Comparison of ENCODE assay signal across 10 cellular contexts in the genomic region with DNA sequence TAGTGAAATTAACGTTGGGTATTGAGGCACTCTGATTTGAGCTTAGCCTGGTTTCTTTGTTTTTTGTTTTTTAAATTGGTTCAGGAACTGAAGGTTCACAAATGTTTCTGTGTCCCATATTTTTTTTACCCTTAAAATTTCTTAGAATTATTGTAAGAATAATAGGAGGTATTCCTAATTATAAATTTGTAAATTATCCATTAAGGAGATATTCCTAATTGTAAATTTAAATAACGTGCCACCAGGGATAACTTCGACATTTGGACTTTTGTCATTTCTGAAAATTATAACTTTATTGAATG. TPM values are rescaled to one million over a fixed set of nuclear protein-coding genes. Genes with fewer than 3 reads are reported as not detected.
A peak's percentile ranks its signal among the peaks of the same experiment; 100 is the strongest.
DNase-seq lines count a peak whose midpoint lies in the region; ATAC-seq, FAIRE-seq and TF ChIP-seq lines count a peak whose summit lies in the region.
"Had no signal": no experiment of that assay in that cellular context is flagged by ENCODE, and none has a peak within 500 bp of the region (broad histone marks: within the 10 kb centered on the region; RNA-seq: fewer than 3 reads in every experiment).

No MANE protein-coding gene starts in this region.

- H3K4me1 ChIP-seq in naive thymus-derived CD4-positive, alpha-beta T cell (ENCODE audit: control insufficient read depth in 2 of 2, insufficient read depth in 2 of 2, low read length in 2 of 2), result peaks cover 0 to 4% of the 10 kb centered on the region in 2 donors

- no peak overlapping the region for H3K27ac Mint-ChIP-seq in stimulated activated naive CD8-positive, alpha-beta T cell treated with anti-CD3 and anti-CD28 coated beads, Interleukin-15, Interleukin-2, amounts not matched to agents 100 ng/mL and 50 ng/mL, for 24 hours
- H3K27ac Mint-ChIP-seq in effector memory CD8-positive, alpha-beta T cell, result no peak overlapping the region
- H3K27ac Mint-ChIP-seq in naive thymus-derived CD4-positive, alpha-beta T cell, result peak overlapping the region in 3 of 9 donors; percentile 56 to 72 (median 68)
- H3K27ac Mint-ChIP-seq: stimulated activated memory B cell treated with anti-CD40 and anti-IgM and Interleukin-4, amounts not matched to agents 10 μg/mL and 1 μg/mL and 100 μg/mL, for 72 hours had no signal

- no peaks in the 10 kb centered on the region for H3K36me3 Mint-ChIP-seq in stimulated activated naive CD8-positive, alpha-beta T cell treated with anti-CD3 and anti-CD28 coated beads, Interleukin-15, Interleukin-2, amounts not matched to agents 100 ng/mL and 50 ng/mL, for 24 hours (ENCODE audit: low read depth)
- peaks cover 12% of the 10 kb centered on the region for H3K36me3 Mint-ChIP-seq in effector memory CD8-positive, alpha-beta T cell (ENCODE audit: insufficient read depth)
- H3K36me3 Mint-ChIP-seq in naive thymus-derived CD4-positive, alpha-beta T cell, result no peaks in the 10 kb centered on the region
- H3K36me3 Mint-ChIP-seq: stimulated activated memory B cell treated with anti-CD40 and anti-IgM and Interleukin-4, amounts not matched to agents 10 μg/mL and 1 μg/mL and 100 μg/mL, for 72 hours had no signal

- ATAC-seq in stimulated activated naive CD8-positive, alpha-beta T cell treated with anti-CD3 and anti-CD28 coated beads, Interleukin-15, Interleukin-2, amounts not matched to agents 100 U/mL and 50 U/mL, for 24 hours, result no peak
- ATAC-seq in effector memory CD8-positive, alpha-beta T cell (replicated peaks), result no peak
- ATAC-seq in naive thymus-derived CD4-positive, alpha-beta T cell, result no peak
- no peak for ATAC-seq in HG02571 (IDR thresholded peaks at IDR 0.05; ENCODE audit: unreplicated experiment)
- no peak for ATAC-seq in GM18505 (IDR thresholded peaks at IDR 0.05; ENCODE audit: unreplicated experiment)
- ATAC-seq: activated CD4-positive, CD25-positive, alpha-beta regulatory T cell treated with anti-CD3 and anti-CD28 coated beads, Interleukin-2, amount 50 U/mL, for 24 hours had no signal

- CTCF ChIA-PET in naive thymus-derived CD4-positive, alpha-beta T cell (lab: Charles Lee), result no interaction called here

- peaks cover 48% of the 10 kb centered on the region for H3K27me3 Mint-ChIP-seq in stimulated activated naive CD8-positive, alpha-beta T cell treated with anti-CD3 and anti-CD28 coated beads, Interleukin-15, Interleukin-2, amounts not matched to agents 100 ng/mL and 50 ng/mL, for 24 hours
- peaks cover 23 to 26% of the 10 kb centered on the region in 2 donors for H3K27me3 Mint-ChIP-seq in effector memory CD8-positive, alpha-beta T cell
- H3K27me3 Mint-ChIP-seq in naive thymus-derived CD4-positive, alpha-beta T cell, result peaks cover 0 to 52% (median 0%) of the 10 kb centered on the region in 5 donors

- H3K9me3 ChIP-seq in naive thymus-derived CD4-positive, alpha-beta T cell (ENCODE audit: control insufficient read depth in 2 of 3, low read length in 3 of 3), result no peaks in the 10 kb centered on the region

- intact Hi-C loops in naive thymus-derived CD4-positive, alpha-beta T cell (cut with micrococcal nuclease), result loop anchor here in 1 of 2 donors (10.0 kb wide), 1 partner anchor 305 kb away; no protein-coding TSS in a partner anchor

- peaks cover 0 to 4% of the 10 kb centered on the region in 2 donors for H3K27me3 ChIP-seq in naive thymus-derived CD4-positive, alpha-beta T cell (ENCODE audit: control insufficient read depth in 2 of 2, insufficient read depth in 2 of 2, low read length in 2 of 2)

- peak overlapping the region; percentile 68 for H3K4me3 Mint-ChIP-seq in stimulated activated naive CD8-positive, alpha-beta T cell treated with anti-CD3 and anti-CD28 coated beads, Interleukin-15, Interleukin-2, amounts not matched to agents 100 ng/mL and 50 ng/mL, for 24 hours
- peak overlapping the region; percentile 33 to 60 for H3K4me3 Mint-ChIP-seq in effector memory CD8-positive, alpha-beta T cell
- peak overlapping the region in 9 of 10 donors; percentile 63 to 86 (median 83) for H3K4me3 Mint-ChIP-seq in naive thymus-derived CD4-positive, alpha-beta T cell
- H3K4me3 Mint-ChIP-seq: stimulated activated memory B cell treated with anti-CD40 and anti-IgM and Interleukin-4, amounts not matched to agents 10 μg/mL and 1 μg/mL and 100 μg/mL, for 72 hours had no signal

- TF ChIP-seq POLR2A in GM18505 (IDR thresholded peaks at IDR 0.05; ENCODE audit: borderline replicate concordance, extremely low read depth, insufficient read depth, insufficient read length), result no peak

- no peak for FAIRE-seq in frontal cortex (lab: Jason Lieb, UNC)

- no peak for DNase-seq in stimulated activated naive CD8-positive, alpha-beta T cell treated with anti-CD3 and anti-CD28 coated beads, Interleukin-15, Interleukin-2, amounts not matched to agents 100 U/mL and 50 U/mL, for 24 hours
- DNase-seq in effector memory CD8-positive, alpha-beta T cell, result no peak
- no peak for DNase-seq in naive thymus-derived CD4-positive, alpha-beta T cell
- no peak for DNase-seq in glomerular visceral epithelial cell (ENCODE audit: extremely low spot score)
- DNase-seq in frontal cortex (ENCODE audit: low spot score in 2 of 2), result no peak

- H3K36me3 ChIP-seq in naive thymus-derived CD4-positive, alpha-beta T cell (ENCODE audit: control insufficient read depth in 2 of 3, insufficient read depth in 3 of 3, low read length in 3 of 3), result no peaks in the 10 kb centered on the region

- POLR2A ChIA-PET in naive thymus-derived CD4-positive, alpha-beta T cell (lab: Charles Lee), result interaction anchor here (0.7 to 1.6 kb wide), 2 partner anchors 220 to 344 kb away, joined by 3 to 5 read pairs; a partner anchor contains a TSS

- H3K27ac ChIP-seq in naive thymus-derived CD4-positive, alpha-beta T cell (ENCODE audit: low read depth, low read length), result no peak overlapping the region

- H3K4me1 Mint-ChIP-seq in stimulated activated naive CD8-positive, alpha-beta T cell treated with anti-CD3 and anti-CD28 coated beads, Interleukin-15, Interleukin-2, amounts not matched to agents 100 ng/mL and 50 ng/mL, for 24 hours (ENCODE audit: low read depth), result peaks cover 3% of the 10 kb centered on the region
- peaks cover 0 to 5% of the 10 kb centered on the region in 2 donors for H3K4me1 Mint-ChIP-seq in effector memory CD8-positive, alpha-beta T cell (ENCODE audit: low read depth in 2 of 2)
- H3K4me1 Mint-ChIP-seq in naive thymus-derived CD4-positive, alpha-beta T cell, result peaks cover 3 to 48% (median 31%) of the 10 kb centered on the region in 7 donors
- H3K4me1 Mint-ChIP-seq: stimulated activated memory B cell treated with anti-CD40 and anti-IgM and Interleukin-4, amounts not matched to agents 10 μg/mL and 1 μg/mL and 100 μg/mL, for 72 hours had no signal

- H3K9me3 Mint-ChIP-seq in stimulated activated naive CD8-positive, alpha-beta T cell treated with anti-CD3 and anti-CD28 coated beads, Interleukin-15, Interleukin-2, amounts not matched to agents 100 ng/mL and 50 ng/mL, for 24 hours, result no peaks in the 10 kb centered on the region
- no peaks in the 10 kb centered on the region for H3K9me3 Mint-ChIP-seq in effector memory CD8-positive, alpha-beta T cell
- no peaks in the 10 kb centered on the region for H3K9me3 Mint-ChIP-seq in naive thymus-derived CD4-positive, alpha-beta T cell
- H3K9me3 Mint-ChIP-seq: stimulated activated memory B cell treated with anti-CD40 and anti-IgM and Interleukin-4, amounts not matched to agents 10 μg/mL and 1 μg/mL and 100 μg/mL, for 72 hours had no signal

- H3K4me3 ChIP-seq in naive thymus-derived CD4-positive, alpha-beta T cell (ENCODE audit: low read length), result peak overlapping the region; percentile 75

RNA-seq across cellular contexts. Expression of a gene that starts 1.2 kb away (rescaled TPM):
- total RNA-seq in naive thymus-derived CD4-positive, alpha-beta T cell, result 10 to 100 TPM in 3 of 5 experiments, 1 to 10 TPM in 1, under 1 TPM in 1; 0.07 to 13.8 (median 10.9) TPM
- polyA plus RNA-seq in naive thymus-derived CD4-positive, alpha-beta T cell, result 1 to 10 TPM; 1.8 to 1.9 TPM
- total RNA-seq in frontal cortex, result 13.5 TPM
